ENCODE assay signal across 1 cellular context in genomic region chr16:16127469-16128116, GRCh38.
TF ChIP-seq lines count a peak whose summit lies in the region.

No MANE protein-coding gene starts in this region.

TF ChIP-seq in HepG2, 621 proteins besides CTCF, POLR2A, EP300 and RAD21 (continued from another document):
- TF ChIP-seq ZBED4 (CRISPR knock-in tag; IDR thresholded peaks at IDR 0.05; ENCODE audit: borderline replicate concordance) = 0 out of 2 replicates have a peak, but pooled peaks have one; percentile 18
- TF ChIP-seq NRL (CRISPR knock-in tag; IDR thresholded peaks at IDR 0.05; ENCODE audit: borderline replicate concordance) = peak; percentile 66; the same call in 1 of the 2 replicates
- TF ChIP-seq ZNF274 (CRISPR knock-in tag; IDR thresholded peaks at IDR 0.05) = 0 out of 2 replicates have a peak, but pooled peaks have one; percentile 18
- 0 out of 2 replicates have a peak, but pooled peaks have one; percentile 16 for TF ChIP-seq TBX2 (CRISPR knock-in tag; IDR thresholded peaks at IDR 0.05; ENCODE audit: borderline replicate concordance)
- 0 out of 2 replicates have a peak, but pooled peaks have one; percentile 56 for TF ChIP-seq EED (CRISPR knock-in tag; IDR thresholded peaks at IDR 0.05)
- 0 out of 2 replicates have a peak, but pooled peaks have one; percentile 18 for TF ChIP-seq SALL1 (CRISPR knock-in tag; IDR thresholded peaks at IDR 0.05)
- peak; percentile 22; the same call in 1 of the 2 replicates for TF ChIP-seq FOSL2 (CRISPR knock-in tag; IDR thresholded peaks at IDR 0.05)
- 0 out of 2 replicates have a peak, but pooled peaks have one; percentile 25 for TF ChIP-seq ZNF331 (CRISPR knock-in tag; IDR thresholded peaks at IDR 0.05)
- no peak for TF ChIP-seq ETV6 (CRISPR knock-in tag; conservative IDR thresholded peaks at IDR 0.05)
- peak; percentile 70; the same call in 1 of the 2 replicates for TF ChIP-seq SMAD3 (CRISPR knock-in tag; IDR thresholded peaks at IDR 0.05)
- TF ChIP-seq ARID3A (IDR thresholded peaks at IDR 0.05; ENCODE audit: low read depth, low read length) = peak; percentile 76
- TF ChIP-seq ISL2 (CRISPR knock-in tag; IDR thresholded peaks at IDR 0.05) = no peak
- TF ChIP-seq ZKSCAN8 (CRISPR knock-in tag; IDR thresholded peaks at IDR 0.05; ENCODE audit: borderline replicate concordance) = 0 out of 2 replicates have a peak, but pooled peaks have one; percentile 24
- TF ChIP-seq ERF (CRISPR knock-in tag; IDR thresholded peaks at IDR 0.05) = peak; percentile 37; the same call in 1 of the 2 replicates
- TF ChIP-seq ZNF337 (CRISPR knock-in tag; IDR thresholded peaks at IDR 0.05; ENCODE audit: borderline replicate concordance, low read depth) = no peak
- no peak for TF ChIP-seq ZNF775 (CRISPR knock-in tag; IDR thresholded peaks at IDR 0.05; ENCODE audit: borderline replicate concordance)
